ENCODE assay signal across 1 cellular context in the genomic region with DNA sequence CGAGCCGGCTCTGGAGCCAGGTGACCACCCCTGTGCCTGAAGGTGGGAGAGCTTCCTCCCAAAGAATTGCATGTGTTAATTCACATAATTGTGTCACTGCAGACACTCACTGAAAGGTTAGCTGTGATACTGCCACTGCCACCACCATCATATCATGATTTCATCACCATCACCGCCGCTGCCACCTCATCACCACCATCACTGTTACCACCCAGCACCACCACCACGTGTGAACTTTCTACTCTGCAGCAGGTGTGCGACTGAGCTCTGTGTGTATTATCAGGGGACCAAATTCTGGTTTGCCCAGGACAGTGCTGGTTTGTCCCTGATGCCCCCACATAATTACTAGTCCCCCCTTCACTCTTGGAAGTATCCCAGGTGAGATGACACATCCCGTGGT.
TF ChIP-seq lines count a peak whose summit lies in the region.

No MANE protein-coding gene starts in this region.

TF ChIP-seq in GM23338, 12 proteins besides CTCF, POLR2A, EP300 and RAD21:
- TF ChIP-seq EZH2 (IDR thresholded peaks at IDR 0.05; ENCODE audit: low read depth, unreplicated experiment), result no peak
- TF ChIP-seq STAT1 (IDR thresholded peaks at IDR 0.05; ENCODE audit: unreplicated experiment), result no peak
- TF ChIP-seq ZNF331 (CRISPR knock-in tag; IDR thresholded peaks at IDR 0.05; ENCODE audit: low read depth), result no peak
- no peak for TF ChIP-seq CREB1 (CRISPR knock-in tag; IDR thresholded peaks at IDR 0.05; ENCODE audit: low read depth)
- no peak for TF ChIP-seq NANOG (IDR thresholded peaks at IDR 0.05; ENCODE audit: borderline replicate concordance)
- no peak for TF ChIP-seq ZNF114 (CRISPR knock-in tag; IDR thresholded peaks at IDR 0.05)
- TF ChIP-seq POLR2AphosphoS5 (IDR thresholded peaks at IDR 0.05; ENCODE audit: low read depth), result no peak
- TF ChIP-seq JUNB (IDR thresholded peaks at IDR 0.05; ENCODE audit: unreplicated experiment), result no peak
- TF ChIP-seq, protein P1, sequence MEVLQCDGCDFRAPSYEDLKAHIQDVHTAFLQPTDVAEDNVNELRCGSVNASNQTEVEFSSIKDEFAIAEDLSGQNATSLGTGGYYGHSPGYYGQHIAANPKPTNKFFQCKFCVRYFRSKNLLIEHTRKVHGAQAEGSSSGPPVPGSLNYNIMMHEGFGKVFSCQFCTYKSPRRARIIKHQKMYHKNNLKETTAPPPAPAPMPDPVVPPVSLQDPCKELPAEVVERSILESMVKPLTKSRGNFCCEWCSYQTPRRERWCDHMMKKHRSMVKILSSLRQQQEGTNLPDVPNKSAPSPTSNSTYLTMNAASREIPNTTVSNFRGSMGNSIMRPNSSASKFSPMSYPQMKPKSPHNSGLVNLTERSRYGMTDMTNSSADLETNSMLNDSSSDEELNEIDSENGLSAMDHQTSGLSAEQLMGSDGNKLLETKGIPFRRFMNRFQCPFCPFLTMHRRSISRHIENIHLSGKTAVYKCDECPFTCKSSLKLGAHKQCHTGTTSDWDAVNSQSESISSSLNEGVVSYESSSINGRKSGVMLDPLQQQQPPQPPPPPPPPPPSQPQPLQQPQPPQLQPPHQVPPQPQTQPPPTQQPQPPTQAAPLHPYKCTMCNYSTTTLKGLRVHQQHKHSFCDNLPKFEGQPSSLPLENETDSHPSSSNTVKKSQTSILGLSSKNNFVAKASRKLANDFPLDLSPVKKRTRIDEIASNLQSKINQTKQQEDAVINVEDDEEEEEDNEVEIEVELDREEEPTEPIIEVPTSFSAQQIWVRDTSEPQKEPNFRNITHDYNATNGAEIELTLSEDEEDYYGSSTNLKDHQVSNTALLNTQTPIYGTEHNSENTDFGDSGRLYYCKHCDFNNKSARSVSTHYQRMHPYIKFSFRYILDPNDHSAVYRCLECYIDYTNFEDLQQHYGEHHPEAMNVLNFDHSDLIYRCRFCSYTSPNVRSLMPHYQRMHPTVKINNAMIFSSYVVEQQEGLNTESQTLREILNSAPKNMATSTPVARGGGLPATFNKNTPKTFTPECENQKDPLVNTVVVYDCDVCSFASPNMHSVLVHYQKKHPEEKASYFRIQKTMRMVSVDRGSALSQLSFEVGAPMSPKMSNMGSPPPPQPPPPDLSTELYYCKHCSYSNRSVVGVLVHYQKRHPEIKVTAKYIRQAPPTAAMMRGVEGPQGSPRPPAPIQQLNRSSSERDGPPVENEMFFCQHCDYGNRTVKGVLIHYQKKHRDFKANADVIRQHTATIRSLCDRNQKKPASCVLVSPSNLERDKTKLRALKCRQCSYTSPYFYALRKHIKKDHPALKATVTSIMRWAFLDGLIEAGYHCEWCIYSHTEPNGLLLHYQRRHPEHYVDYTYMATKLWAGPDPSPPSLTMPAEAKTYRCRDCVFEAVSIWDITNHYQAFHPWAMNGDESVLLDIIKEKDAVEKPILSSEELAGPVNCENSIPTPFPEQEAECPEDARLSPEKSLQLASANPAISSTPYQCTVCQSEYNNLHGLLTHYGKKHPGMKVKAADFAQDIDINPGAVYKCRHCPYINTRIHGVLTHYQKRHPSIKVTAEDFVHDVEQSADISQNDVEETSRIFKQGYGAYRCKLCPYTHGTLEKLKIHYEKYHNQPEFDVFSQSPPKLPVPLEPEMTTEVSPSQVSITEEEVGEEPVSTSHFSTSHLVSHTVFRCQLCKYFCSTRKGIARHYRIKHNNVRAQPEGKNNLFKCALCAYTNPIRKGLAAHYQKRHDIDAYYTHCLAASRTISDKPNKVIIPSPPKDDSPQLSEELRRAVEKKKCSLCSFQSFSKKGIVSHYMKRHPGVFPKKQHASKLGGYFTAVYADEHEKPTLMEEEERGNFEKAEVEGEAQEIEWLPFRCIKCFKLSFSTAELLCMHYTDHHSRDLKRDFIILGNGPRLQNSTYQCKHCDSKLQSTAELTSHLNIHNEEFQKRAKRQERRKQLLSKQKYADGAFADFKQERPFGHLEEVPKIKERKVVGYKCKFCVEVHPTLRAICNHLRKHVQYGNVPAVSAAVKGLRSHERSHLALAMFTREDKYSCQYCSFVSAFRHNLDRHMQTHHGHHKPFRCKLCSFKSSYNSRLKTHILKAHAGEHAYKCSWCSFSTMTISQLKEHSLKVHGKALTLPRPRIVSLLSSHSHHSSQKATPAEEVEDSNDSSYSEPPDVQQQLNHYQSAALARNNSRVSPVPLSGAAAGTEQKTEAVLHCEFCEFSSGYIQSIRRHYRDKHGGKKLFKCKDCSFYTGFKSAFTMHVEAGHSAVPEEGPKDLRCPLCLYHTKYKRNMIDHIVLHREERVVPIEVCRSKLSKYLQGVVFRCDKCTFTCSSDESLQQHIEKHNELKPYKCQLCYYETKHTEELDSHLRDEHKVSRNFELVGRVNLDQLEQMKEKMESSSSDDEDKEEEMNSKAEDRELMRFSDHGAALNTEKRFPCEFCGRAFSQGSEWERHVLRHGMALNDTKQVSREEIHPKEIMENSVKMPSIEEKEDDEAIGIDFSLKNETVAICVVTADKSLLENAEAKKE (CRISPR knock-in tag; IDR thresholded peaks at IDR 0.05), result no peak
- TF ChIP-seq, protein P2, sequence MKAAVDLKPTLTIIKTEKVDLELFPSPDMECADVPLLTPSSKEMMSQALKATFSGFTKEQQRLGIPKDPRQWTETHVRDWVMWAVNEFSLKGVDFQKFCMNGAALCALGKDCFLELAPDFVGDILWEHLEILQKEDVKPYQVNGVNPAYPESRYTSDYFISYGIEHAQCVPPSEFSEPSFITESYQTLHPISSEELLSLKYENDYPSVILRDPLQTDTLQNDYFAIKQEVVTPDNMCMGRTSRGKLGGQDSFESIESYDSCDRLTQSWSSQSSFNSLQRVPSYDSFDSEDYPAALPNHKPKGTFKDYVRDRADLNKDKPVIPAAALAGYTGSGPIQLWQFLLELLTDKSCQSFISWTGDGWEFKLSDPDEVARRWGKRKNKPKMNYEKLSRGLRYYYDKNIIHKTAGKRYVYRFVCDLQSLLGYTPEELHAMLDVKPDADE (IDR thresholded peaks at IDR 0.05), result no peak
TF ChIP-seq in GM23338: peak in this region for 0.
